Comparison of ENCODE assay signal across 13 cellular contexts in genomic region chr20:4449977-4450715, GRCh38.
DNase-seq lines count a peak whose midpoint lies in the region; FAIRE-seq and TF ChIP-seq lines count a peak whose summit lies in the region.
"Had no signal": no experiment of that assay in that cellular context is flagged by ENCODE, and none has a peak within 500 bp of the region (broad histone marks: within the 10 kb centered on the region; RNA-seq: fewer than 3 reads in every experiment).

No MANE protein-coding gene starts in this region.

- intact Hi-C loops in dorsolateral prefrontal cortex (cut with DNase I) = no loop called here

- POLR2A ChIA-PET in GM10248 (lab: Yijun Ruan, JAX) = no interaction called here

- H2BK120ac ChIP-seq in neuronal stem cell (ENCODE audit: low read depth, low read length) = no peak overlapping the region

- H3K18ac ChIP-seq in neuronal stem cell (ENCODE audit: low read length) = no peak overlapping the region

- H2AFZ ChIP-seq in neuronal stem cell (ENCODE audit: low read length) = peak overlapping the region; percentile 13

- H3K4me1 ChIP-seq in neuronal stem cell (ENCODE audit: control insufficient read depth in 2 of 2, insufficient read depth in 1 of 2, low read depth in 1 of 2, low read length in 2 of 2) = peaks cover 0 to 6% of the 10 kb centered on the region in 2 donors

- no peaks in the 10 kb centered on the region for H3K9me3 ChIP-seq in neuronal stem cell (replicated peaks in 1 of 2; ENCODE audit: control insufficient read depth in 2 of 2, insufficient read depth in 1 of 2, low read depth in 1 of 2, low read length in 2 of 2)

- no peak overlapping the region for H3K27ac ChIP-seq in neuronal stem cell (replicated peaks; ENCODE audit: low read length)
- no peak overlapping the region for H3K27ac ChIP-seq in dorsolateral prefrontal cortex
- H3K27ac ChIP-seq: skin epidermis had no signal

- FAIRE-seq in GM12891 (lab: Jason Lieb, UNC) = no peak

- no peak for DNase-seq in GM12865 (ENCODE audit: low read depth)
- DNase-seq in NOMO-1 treated with DMSO at 0.1 percent for 48 hours (lab: John Stamatoyannopoulos, UW; ENCODE audit: unreplicated experiment) = peak; percentile 69
- DNase-seq in epithelial cell of esophagus (ENCODE audit: low read depth) = peak; percentile 68
- DNase-seq in neuronal stem cell (ENCODE audit: low spot score) = no peak
- no peak for DNase-seq in GM12891 (ENCODE audit: insufficient read length, low spot score)
- no peak for DNase-seq in dorsolateral prefrontal cortex
- no peak for DNase-seq in iPS-NIHi7 (ENCODE audit: extremely low spot score)
- DNase-seq in GM10248 (ENCODE audit: extremely low spot score) = no peak
- DNase-seq: DMS 273 treated with DMSO at 0.1 percent for 48 hours; NCI-H2029; stimulated activated naive CD8-positive, alpha-beta T cell treated with anti-CD3 and anti-CD28 coated beads, Interleukin-15, Interleukin-2, amounts not matched to agents 100 U/mL and 50 U/mL, for 24 hours; T-helper 9 cell had no signal

- no peak overlapping the region for H2BK12ac ChIP-seq in neuronal stem cell (ENCODE audit: low read length)

- no peak overlapping the region for H2BK5ac ChIP-seq in neuronal stem cell (ENCODE audit: low read length)

- peak; percentile 1 for TF ChIP-seq CTCF in GM12865 (IDR thresholded peaks at IDR 0.05; ENCODE audit: insufficient read depth, low read depth, low read length, missing control alignments)
- TF ChIP-seq CTCF in epithelial cell of esophagus (IDR thresholded peaks at IDR 0.05; ENCODE audit: insufficient read depth, low read depth, low read length, missing control alignments) = peak; percentile 34
- no peak for TF ChIP-seq CTCF in dorsolateral prefrontal cortex (IDR thresholded peaks at IDR 0.05 in 54 of 56, conservative IDR thresholded peaks at IDR 0.05 in 2 of 56; ENCODE audit: low read depth in 1 of 56, partially characterized antibody in 56 of 56)
- no peak for TF ChIP-seq CTCF in GM10248 (IDR thresholded peaks at IDR 0.05; ENCODE audit: control extremely low read depth, extremely low read depth, low read depth, missing control alignments)

- H4K91ac ChIP-seq in neuronal stem cell (ENCODE audit: low read depth, low read length, poor library complexity) = no peak overlapping the region

- WGBS in neuronal stem cell (ENCODE audit: extremely low coverage in 2 of 2, insufficient read length in 2 of 2, insufficient replicate concordance in 1 of 2), 2 donors = no CpG with 5 or more reads among the region's 9 CpGs

- TF ChIP-seq POLR2A in GM12891 (IDR thresholded peaks at IDR 0.05; ENCODE audit: low read depth, low read length) = no peak

- H3K14ac ChIP-seq in neuronal stem cell (ENCODE audit: low read length) = no peak overlapping the region

- H3K23ac ChIP-seq in neuronal stem cell (ENCODE audit: low read depth, low read length, poor library complexity) = no peak overlapping the region

- H3K4ac ChIP-seq in neuronal stem cell (ENCODE audit: low read length) = no peak overlapping the region

- H3K4me3 ChIP-seq in GM12865 (ENCODE audit: low read depth, low read length) (no peak overlapping the region), epithelial cell of esophagus (ENCODE audit: low read length) (no peak overlapping the region), neuronal stem cell (ENCODE audit: low read length in 2 of 2) (no peak overlapping the region), dorsolateral prefrontal cortex (no peak overlapping the region)
- H3K4me3 ChIP-seq: skin epidermis had no signal

- no peak overlapping the region for H4K8ac ChIP-seq in neuronal stem cell (ENCODE audit: low read depth, low read length)

- H3K9ac ChIP-seq in neuronal stem cell (ENCODE audit: low read depth, low read length, poor library complexity) = no peak overlapping the region

- CTCF ChIA-PET in GM10248 (lab: Yijun Ruan, JAX) = no interaction called here

- H3K79me1 ChIP-seq in neuronal stem cell (ENCODE audit: low read depth, low read length) = no peaks in the 10 kb centered on the region

- H2AK5ac ChIP-seq in neuronal stem cell (ENCODE audit: low read depth, low read length) = no peak overlapping the region

- H3K4me2 ChIP-seq in neuronal stem cell (ENCODE audit: insufficient read depth, low read length, poor library complexity, severe bottlenecking) = no peak overlapping the region

- no peaks in the 10 kb centered on the region for H3K27me3 ChIP-seq in neuronal stem cell (ENCODE audit: control insufficient read depth in 3 of 3, insufficient read depth in 3 of 3, low read depth in 1 of 3, low read length in 3 of 3)
- peaks cover 0 to 8% (median 0%) of the 10 kb centered on the region in 45 donors for H3K27me3 ChIP-seq in dorsolateral prefrontal cortex

- H2BK15ac ChIP-seq in neuronal stem cell (ENCODE audit: low read length) = no peak overlapping the region

- no peaks in the 10 kb centered on the region for H3K36me3 ChIP-seq in neuronal stem cell (replicated peaks in 1 of 2; ENCODE audit: control insufficient read depth in 2 of 2, insufficient read depth in 2 of 2, low read length in 2 of 2)

TF ChIP-seq in GM12891, 5 proteins besides CTCF, POLR2A, EP300 and RAD21:
- TF ChIP-seq SPI1 (IDR thresholded peaks at IDR 0.05; ENCODE audit: low read depth, low read length) = no peak
- no peak for TF ChIP-seq TAF1 (IDR thresholded peaks at IDR 0.05; ENCODE audit: low read depth, low read length)
- no peak for TF ChIP-seq PAX5 (IDR thresholded peaks at IDR 0.05; ENCODE audit: insufficient read depth, low read length, severe bottlenecking)
- no peak for TF ChIP-seq POU2F2 (IDR thresholded peaks at IDR 0.05; ENCODE audit: low read depth, low read length)
- no peak for TF ChIP-seq POLR2AphosphoS5 (IDR thresholded peaks at IDR 0.05; ENCODE audit: low read depth, low read length)

Comparison
In these comparisons a context has a peak if more than half of its experiments do, and no peak if none do; other contexts are left out.
1. DNase-seq: peak in NOMO-1 treated with DMSO at 0.1 percent for 48 hours (single experiment) and epithelial cell of esophagus (single experiment); none in GM12865 (single experiment), neuronal stem cell (single experiment), GM12891 (single experiment), dorsolateral prefrontal cortex (0 of 10), iPS-NIHi7 (single experiment) and GM10248 (single experiment).
2. CTCF ChIP-seq: peak in GM12865 (single experiment) and epithelial cell of esophagus (single experiment); none in dorsolateral prefrontal cortex (0 of 56) and GM10248 (single experiment).